In genomic region chr17:45311762-45312476, GRCh38 we compare ENCODE assay signal across 2 cellular contexts.
A peak's percentile ranks its signal among the peaks of the same experiment; 100 is the strongest.
TF ChIP-seq lines count a peak whose summit lies in the region.

No MANE protein-coding gene starts in this region.

TF ChIP-seq in HEK293, 187 proteins besides CTCF, POLR2A, EP300 and RAD21 (continued from another document and continues in another):
- TF ChIP-seq ZNF148 (tag by site-specific recombination; IDR thresholded peaks at IDR 0.05; ENCODE audit: borderline replicate concordance) = no peak
- TF ChIP-seq ZNF274 (IDR thresholded peaks at IDR 0.05; ENCODE audit: low read length) = no peak
- TF ChIP-seq ZNF274 (tag by site-specific recombination; IDR thresholded peaks at IDR 0.05; ENCODE audit: borderline replicate concordance) = no peak
- no peak for TF ChIP-seq ZNF645 (tag by site-specific recombination; IDR thresholded peaks at IDR 0.05)
- peak; percentile 44; the same call in 1 of the 2 replicates for TF ChIP-seq TRIM28 (IDR thresholded peaks at IDR 0.05; ENCODE audit: borderline replicate concordance, low read length)
- TF ChIP-seq ZSCAN5A (tag by site-specific recombination; IDR thresholded peaks at IDR 0.05) = no peak
- no peak for TF ChIP-seq ZNF701 (tag by site-specific recombination; IDR thresholded peaks at IDR 0.05)
- TF ChIP-seq ZNF174 (tag by site-specific recombination; IDR thresholded peaks at IDR 0.05) = no peak
- TF ChIP-seq BCL11B (tag by site-specific recombination; IDR thresholded peaks at IDR 0.05; ENCODE audit: low read depth) = no peak
- no peak for TF ChIP-seq ZNF571 (tag by site-specific recombination; IDR thresholded peaks at IDR 0.05)
- TF ChIP-seq ZNF639 (tag by site-specific recombination; IDR thresholded peaks at IDR 0.05) = no peak
- no peak for TF ChIP-seq ZNF311 (tag by site-specific recombination; IDR thresholded peaks at IDR 0.05; ENCODE audit: borderline replicate concordance)
- no peak for TF ChIP-seq SP3 (tag by site-specific recombination; IDR thresholded peaks at IDR 0.05)
- TF ChIP-seq ZNF37A (tag by site-specific recombination; IDR thresholded peaks at IDR 0.05) = no peak
- no peak for TF ChIP-seq ZNF626 (tag by site-specific recombination; IDR thresholded peaks at IDR 0.05)
- no peak for TF ChIP-seq ZNF248 (tag by site-specific recombination; IDR thresholded peaks at IDR 0.05)
- no peak for TF ChIP-seq ZXDB (tag by site-specific recombination; IDR thresholded peaks at IDR 0.05)
- TF ChIP-seq ZNF48 (tag by site-specific recombination; IDR thresholded peaks at IDR 0.05) = no peak
- no peak for TF ChIP-seq ZNF223 (tag by site-specific recombination; IDR thresholded peaks at IDR 0.05)
- no peak for TF ChIP-seq ZNF350 (tag by site-specific recombination; IDR thresholded peaks at IDR 0.05)
- no peak for TF ChIP-seq ZNF132 (tag by site-specific recombination; IDR thresholded peaks at IDR 0.05; ENCODE audit: borderline replicate concordance)
- no peak for TF ChIP-seq HOXC10 (CRISPR knock-in tag; IDR thresholded peaks at IDR 0.05)
- no peak for TF ChIP-seq ZNF239 (tag by site-specific recombination; IDR thresholded peaks at IDR 0.05)
- peak; percentile 69 for TF ChIP-seq SP7 (tag by site-specific recombination; IDR thresholded peaks at IDR 0.05)
- no peak for TF ChIP-seq SP2 (tag by site-specific recombination; IDR thresholded peaks at IDR 0.05)
- TF ChIP-seq ZNF302 (tag by site-specific recombination; IDR thresholded peaks at IDR 0.05; ENCODE audit: low read depth) = no peak
- no peak for TF ChIP-seq YY2 (tag by site-specific recombination; IDR thresholded peaks at IDR 0.05)
- TF ChIP-seq KLF7 (tag by site-specific recombination; IDR thresholded peaks at IDR 0.05; ENCODE audit: borderline replicate concordance) = no peak
- TF ChIP-seq ZNF146 (tag by site-specific recombination; IDR thresholded peaks at IDR 0.05) = no peak
- TF ChIP-seq ZNF621 (tag by site-specific recombination; IDR thresholded peaks at IDR 0.05) = no peak
- TF ChIP-seq ZNF426 (tag by site-specific recombination; IDR thresholded peaks at IDR 0.05) = no peak
- no peak for TF ChIP-seq SCRT1 (tag by site-specific recombination; IDR thresholded peaks at IDR 0.05; ENCODE audit: borderline replicate concordance)
- TF ChIP-seq ZNF529 (tag by site-specific recombination; IDR thresholded peaks at IDR 0.05; ENCODE audit: insufficient replicate concordance) = no peak

TF ChIP-seq in HepG2, 621 proteins besides CTCF, POLR2A, EP300 and RAD21 (continued from another document and continues in another):
- TF ChIP-seq, protein P1, sequence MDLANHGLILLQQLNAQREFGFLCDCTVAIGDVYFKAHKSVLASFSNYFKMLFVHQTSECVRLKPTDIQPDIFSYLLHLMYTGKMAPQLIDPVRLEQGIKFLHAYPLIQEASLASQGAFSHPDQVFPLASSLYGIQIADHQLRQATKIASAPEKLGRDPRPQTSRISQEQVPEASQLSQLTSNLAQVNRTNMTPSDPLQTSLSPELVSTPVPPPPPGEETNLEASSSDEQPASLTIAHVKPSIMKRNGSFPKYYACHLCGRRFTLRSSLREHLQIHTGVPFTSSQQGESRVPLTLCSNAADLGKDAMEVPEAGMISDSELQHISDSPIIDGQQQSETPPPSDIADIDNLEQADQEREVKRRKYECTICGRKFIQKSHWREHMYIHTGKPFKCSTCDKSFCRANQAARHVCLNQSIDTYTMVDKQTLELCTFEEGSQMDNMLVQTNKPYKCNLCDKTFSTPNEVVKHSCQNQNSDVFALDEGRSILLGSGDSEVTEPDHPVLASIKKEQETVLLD (CRISPR knock-in tag; IDR thresholded peaks at IDR 0.05; ENCODE audit: low read depth) = no peak
- no peak for TF ChIP-seq ARNTL (CRISPR knock-in tag; IDR thresholded peaks at IDR 0.05)
- no peak for TF ChIP-seq HOXA9 (CRISPR knock-in tag; IDR thresholded peaks at IDR 0.05; ENCODE audit: borderline replicate concordance)
- no peak for TF ChIP-seq EZH2 (conservative IDR thresholded peaks at IDR 0.05; ENCODE audit: low read depth, low read length)
- TF ChIP-seq ZBTB26 (CRISPR knock-in tag; IDR thresholded peaks at IDR 0.05; ENCODE audit: borderline replicate concordance) = no peak; the same call in 1 of the 2 replicates
- no peak for TF ChIP-seq MED8 (CRISPR knock-in tag; IDR thresholded peaks at IDR 0.05; ENCODE audit: insufficient replicate concordance)
- TF ChIP-seq, protein P2, sequence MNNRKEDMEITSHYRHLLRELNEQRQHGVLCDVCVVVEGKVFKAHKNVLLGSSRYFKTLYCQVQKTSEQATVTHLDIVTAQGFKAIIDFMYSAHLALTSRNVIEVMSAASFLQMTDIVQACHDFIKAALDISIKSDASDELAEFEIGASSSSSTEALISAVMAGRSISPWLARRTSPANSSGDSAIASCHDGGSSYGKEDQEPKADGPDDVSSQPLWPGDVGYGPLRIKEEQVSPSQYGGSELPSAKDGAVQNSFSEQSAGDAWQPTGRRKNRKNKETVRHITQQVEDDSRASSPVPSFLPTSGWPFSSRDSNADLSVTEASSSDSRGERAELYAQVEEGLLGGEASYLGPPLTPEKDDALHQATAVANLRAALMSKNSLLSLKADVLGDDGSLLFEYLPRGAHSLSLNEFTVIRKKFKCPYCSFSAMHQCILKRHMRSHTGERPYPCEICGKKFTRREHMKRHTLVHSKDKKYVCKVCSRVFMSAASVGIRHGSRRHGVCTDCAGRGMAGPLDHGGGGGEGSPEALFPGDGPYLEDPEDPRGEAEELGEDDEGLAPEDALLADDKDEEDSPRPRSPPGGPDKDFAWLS (CRISPR knock-in tag; IDR thresholded peaks at IDR 0.05; ENCODE audit: borderline replicate concordance) = no peak
- TF ChIP-seq ZNF30 (CRISPR knock-in tag; IDR thresholded peaks at IDR 0.05) = no peak
- no peak for TF ChIP-seq SNAI1 (CRISPR knock-in tag; IDR thresholded peaks at IDR 0.05; ENCODE audit: borderline replicate concordance)
- no peak for TF ChIP-seq MLXIP (CRISPR knock-in tag; IDR thresholded peaks at IDR 0.05; ENCODE audit: borderline replicate concordance)
- TF ChIP-seq ZNF598 (CRISPR knock-in tag; IDR thresholded peaks at IDR 0.05; ENCODE audit: borderline replicate concordance) = no peak
- TF ChIP-seq, protein P3, sequence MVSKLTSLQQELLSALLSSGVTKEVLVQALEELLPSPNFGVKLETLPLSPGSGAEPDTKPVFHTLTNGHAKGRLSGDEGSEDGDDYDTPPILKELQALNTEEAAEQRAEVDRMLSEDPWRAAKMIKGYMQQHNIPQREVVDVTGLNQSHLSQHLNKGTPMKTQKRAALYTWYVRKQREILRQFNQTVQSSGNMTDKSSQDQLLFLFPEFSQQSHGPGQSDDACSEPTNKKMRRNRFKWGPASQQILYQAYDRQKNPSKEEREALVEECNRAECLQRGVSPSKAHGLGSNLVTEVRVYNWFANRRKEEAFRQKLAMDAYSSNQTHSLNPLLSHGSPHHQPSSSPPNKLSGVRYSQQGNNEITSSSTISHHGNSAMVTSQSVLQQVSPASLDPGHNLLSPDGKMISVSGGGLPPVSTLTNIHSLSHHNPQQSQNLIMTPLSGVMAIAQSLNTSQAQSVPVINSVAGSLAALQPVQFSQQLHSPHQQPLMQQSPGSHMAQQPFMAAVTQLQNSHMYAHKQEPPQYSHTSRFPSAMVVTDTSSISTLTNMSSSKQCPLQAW (CRISPR knock-in tag; IDR thresholded peaks at IDR 0.05) = 0 out of 2 replicates have a peak, but pooled peaks have one; percentile 51
- no peak for TF ChIP-seq GZF1 (CRISPR knock-in tag; IDR thresholded peaks at IDR 0.05)
- TF ChIP-seq ZNF101 (CRISPR knock-in tag; IDR thresholded peaks at IDR 0.05; ENCODE audit: borderline replicate concordance, low read depth) = no peak
- 0 out of 2 replicates have a peak, but pooled peaks have one; percentile 66 for TF ChIP-seq ZBTB42 (CRISPR knock-in tag; IDR thresholded peaks at IDR 0.05)
- TF ChIP-seq ZNF484 (CRISPR knock-in tag; IDR thresholded peaks at IDR 0.05; ENCODE audit: borderline replicate concordance, low read depth) = no peak
- no peak for TF ChIP-seq TRIM24 (CRISPR knock-in tag; IDR thresholded peaks at IDR 0.05)
- TF ChIP-seq, protein P4, sequence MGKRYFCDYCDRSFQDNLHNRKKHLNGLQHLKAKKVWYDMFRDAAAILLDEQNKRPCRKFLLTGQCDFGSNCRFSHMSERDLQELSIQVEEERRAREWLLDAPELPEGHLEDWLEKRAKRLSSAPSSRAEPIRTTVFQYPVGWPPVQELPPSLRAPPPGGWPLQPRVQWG (CRISPR knock-in tag; IDR thresholded peaks at IDR 0.05; ENCODE audit: borderline replicate concordance, low read depth) = no peak
- TF ChIP-seq MIER3 (CRISPR knock-in tag; IDR thresholded peaks at IDR 0.05; ENCODE audit: borderline replicate concordance) = peak; percentile 92; the same call in 1 of the 2 replicates
- TF ChIP-seq GFI1 (CRISPR knock-in tag; IDR thresholded peaks at IDR 0.05; ENCODE audit: borderline replicate concordance) = no peak
- no peak for TF ChIP-seq ZNF44 (CRISPR knock-in tag; IDR thresholded peaks at IDR 0.05)
- peak; percentile 39; the same call in 1 of the 2 replicates for TF ChIP-seq TAF1 (CRISPR knock-in tag; IDR thresholded peaks at IDR 0.05)
- no peak for TF ChIP-seq ZNF280D (CRISPR knock-in tag; IDR thresholded peaks at IDR 0.05)
- peak; percentile 90 for TF ChIP-seq BHLHE40 (IDR thresholded peaks at IDR 0.05; ENCODE audit: low read length)
- TF ChIP-seq, protein P5, sequence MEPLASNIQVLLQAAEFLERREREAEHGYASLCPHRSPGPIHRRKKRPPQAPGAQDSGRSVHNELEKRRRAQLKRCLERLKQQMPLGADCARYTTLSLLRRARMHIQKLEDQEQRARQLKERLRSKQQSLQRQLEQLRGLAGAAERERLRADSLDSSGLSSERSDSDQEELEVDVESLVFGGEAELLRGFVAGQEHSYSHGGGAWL (CRISPR knock-in tag; IDR thresholded peaks at IDR 0.05) = no peak; the same call in 1 of the 2 replicates
